Comparison of ENCODE assay signal across 11 cellular contexts in the genomic region with DNA sequence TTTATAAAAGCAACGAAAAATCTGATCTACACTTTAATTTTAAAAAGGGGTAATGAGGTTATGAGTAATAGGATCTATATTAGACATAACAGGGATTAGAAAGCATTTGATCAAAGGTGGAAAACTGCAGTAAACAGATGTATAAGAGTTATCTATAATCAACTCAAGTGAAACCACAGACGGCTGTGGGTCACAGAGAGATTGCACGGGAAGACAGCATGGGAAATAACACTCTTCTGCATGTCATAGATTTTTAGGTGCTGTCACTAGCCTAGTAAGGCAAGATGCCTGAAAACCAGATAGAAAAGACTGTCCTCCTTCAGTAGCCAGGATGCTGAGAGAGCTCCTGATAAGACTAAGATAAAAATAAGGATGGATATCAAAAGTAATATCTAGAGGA. TPM values are rescaled to one million over a fixed set of nuclear protein-coding genes. Genes with fewer than 3 reads are reported as not detected.
DNase-seq lines count a peak whose midpoint lies in the region; ATAC-seq and TF ChIP-seq lines count a peak whose summit lies in the region.
"Had no signal": no experiment of that assay in that cellular context is flagged by ENCODE, and none has a peak within 500 bp of the region (broad histone marks: within the 10 kb centered on the region; RNA-seq: fewer than 3 reads in every experiment).

No MANE protein-coding gene starts in this region.

- peaks cover 4% of the 10 kb centered on the region for H3K36me3 Mint-ChIP-seq in activated CD4-positive, alpha-beta memory T cell treated with anti-CD3 and anti-CD28 coated beads for 36 hours

- H3K9me3 ChIP-seq in esophagus muscularis mucosa (no peaks in the 10 kb centered on the region), uterus (no peaks in the 10 kb centered on the region)

- H3K36me3 ChIP-seq in esophagus muscularis mucosa (no peaks in the 10 kb centered on the region), uterus (no peaks in the 10 kb centered on the region)

- POLR2A ChIA-PET in activated CD4-positive, alpha-beta memory T cell treated with anti-CD3 and anti-CD28 coated beads for 36 hours (lab: Charles Lee) = interaction anchor here (0.6 to 2.4 kb wide), 6 partner anchors 17 to 272 kb away, joined by 4 to 9 read pairs (median 5); a partner anchor contains a TSS

- intact Hi-C loops in activated CD4-positive, alpha-beta memory T cell treated with anti-CD3 and anti-CD28 coated beads for 36 hours (cut with micrococcal nuclease) = loop anchor here (1.0 to 10.0 kb wide), 11 partner anchors 16 to 1383 kb away; a partner anchor contains a TSS
- intact Hi-C loops in esophagus muscularis mucosa (cut with DNase I) = no loop called here
- intact Hi-C loops in uterus (cut with DNase I; ENCODE audit: low total_unique reads) = no loop called here

- no peak for TF ChIP-seq POLR2A in esophagus muscularis mucosa (IDR thresholded peaks at IDR 0.05; ENCODE audit: low read depth)
- TF ChIP-seq POLR2A in uterus (IDR thresholded peaks at IDR 0.05) = no peak

- no peak for TF ChIP-seq EP300 in esophagus muscularis mucosa (IDR thresholded peaks at IDR 0.05)

- TF ChIP-seq CTCF in esophagus muscularis mucosa (IDR thresholded peaks at IDR 0.05) (no peak), uterus (IDR thresholded peaks at IDR 0.05) (no peak)

- in situ Hi-C loops in ACHN (cut with HindIII; ENCODE audit: low pct_ligation_motif_present, low pct_unique_long_range_greater_than_20kb, low sequenced_read_pairs) = no loop called here

- WGBS in esophagus muscularis mucosa = 73% methylated on average over 3 of the region's 3 CpGs

- H3K27me3 ChIP-seq in esophagus muscularis mucosa (no peaks in the 10 kb centered on the region), uterus (no peaks in the 10 kb centered on the region)

- peak overlapping the region; percentile 81 for H3K4me3 Mint-ChIP-seq in activated CD4-positive, alpha-beta memory T cell treated with anti-CD3 and anti-CD28 coated beads for 36 hours

- H3K4me3 ChIP-seq in esophagus muscularis mucosa = peak overlapping the region in 1 of 4 donors; percentile 95
- no peak overlapping the region for H3K4me3 ChIP-seq in uterus

- no peak for ATAC-seq in GM18498 (IDR thresholded peaks at IDR 0.05; ENCODE audit: unreplicated experiment)

- H3K4me1 ChIP-seq in esophagus muscularis mucosa (peaks cover 22 to 55% (median 50%) of the 10 kb centered on the region in 4 donors), uterus (peaks cover 4 to 5% of the 10 kb centered on the region in 2 donors)

- H3K9me3 Mint-ChIP-seq in activated CD4-positive, alpha-beta memory T cell treated with anti-CD3 and anti-CD28 coated beads for 36 hours = no peaks in the 10 kb centered on the region

- H3K27ac ChIP-seq in esophagus muscularis mucosa (replicated peaks in 1 of 4) (peak overlapping the region; percentile 87 to 94 (median 90)), uterus (peak overlapping the region; percentile 86 to 97)

- peaks cover 73% of the 10 kb centered on the region for H3K4me1 Mint-ChIP-seq in activated CD4-positive, alpha-beta memory T cell treated with anti-CD3 and anti-CD28 coated beads for 36 hours (ENCODE audit: low read depth)

- CTCF ChIA-PET in activated CD4-positive, alpha-beta memory T cell treated with anti-CD3 and anti-CD28 coated beads for 36 hours (lab: Charles Lee) = interaction anchor here (1.1 to 4.2 kb wide), 4 partner anchors 10 to 86 kb away, joined by 3 to 44 read pairs (median 15); no protein-coding TSS in a partner anchor

- H3K27ac Mint-ChIP-seq in activated CD4-positive, alpha-beta memory T cell treated with anti-CD3 and anti-CD28 coated beads for 36 hours = peak overlapping the region; percentile 85

- DNase-seq in stimulated activated CD4-positive, alpha-beta T cell treated with anti-CD3 and anti-CD28 coated beads, Interleukin-2, amount 100 ng/mL, for 24 hours = peak; percentile 22 to 33
- no peak for DNase-seq in stimulated activated CD4-positive, alpha-beta T cell treated with anti-CD3 and anti-CD28 coated beads, Interleukin-12 subunit alpha, Interleukin-12 subunit beta, amount 100 ng/mL, for 4 hours
- DNase-seq in activated CD4-positive, alpha-beta memory T cell treated with anti-CD3 and anti-CD28 coated beads for 36 hours = peak; percentile 44
- peak; percentile 79 for DNase-seq in esophagus muscularis mucosa (ENCODE audit: extremely low spot score)
- DNase-seq in uterus = no peak
- DNase-seq in NCI-H1105 treated with DMSO at 0.1 percent for 48 hours (lab: John Stamatoyannopoulos, UW) = no peak
- DNase-seq in ACHN = no peak
- DNase-seq: kidney glomerular epithelial cell, NCI-H2081 treated with DMSO at 0.1 percent for 48 hours had no signal

- H3K27me3 Mint-ChIP-seq in activated CD4-positive, alpha-beta memory T cell treated with anti-CD3 and anti-CD28 coated beads for 36 hours = no peaks in the 10 kb centered on the region

RNA-seq across cellular contexts. Expression of a gene that starts 1.8 kb away (rescaled TPM):
- total RNA-seq in activated CD4-positive, alpha-beta memory T cell treated with anti-CD3 and anti-CD28 coated beads for 36 hours = 10 to 100 TPM; 18.1 to 18.6 TPM
- 10 to 100 TPM in 3 of 4 donors, 1 to 10 TPM in 1; 10.0 to 14.1 (median 12.9) TPM for total RNA-seq in esophagus muscularis mucosa
- 10 to 100 TPM in 3 of 4 donors, 1 to 10 TPM in 1; 8.5 to 44.7 (median 25.0) TPM for total RNA-seq in uterus

RNA-seq across cellular contexts. Expression of a gene that starts 15.8 kb away (rescaled TPM):
- total RNA-seq in activated CD4-positive, alpha-beta memory T cell treated with anti-CD3 and anti-CD28 coated beads for 36 hours = 1 to 10 TPM; 6.7 to 7.9 TPM
- 10 to 100 TPM; 14.6 to 24.9 (median 19.5) TPM for total RNA-seq in esophagus muscularis mucosa
- 100 to 1,000 TPM in 1 of 4 donors, 10 to 100 TPM in 3; 20.9 to 113 (median 35.0) TPM for total RNA-seq in uterus

RNA-seq across cellular contexts. Expression of a gene that starts 54.3 kb away (rescaled TPM):
- total RNA-seq in activated CD4-positive, alpha-beta memory T cell treated with anti-CD3 and anti-CD28 coated beads for 36 hours = not detected
- total RNA-seq in esophagus muscularis mucosa (1 to 10 TPM in 1 of 4 donors, under 1 TPM in 3; 0.23 to 1.2 (median 0.43) TPM), uterus (under 1 TPM in 1 of 4 donors, not detected in 3; 0.41 TPM)
- total RNA-seq: pulmonary artery endothelial cell had no signal

Comparison
In these comparisons a context has a peak if more than half of its experiments do, and no peak if none do; other contexts are left out.
1. DNase-seq: peak in stimulated activated CD4-positive, alpha-beta T cell treated with anti-CD3 and anti-CD28 coated beads, Interleukin-2, amount 100 ng/mL, for 24 hours (2 of 2), activated CD4-positive, alpha-beta memory T cell treated with anti-CD3 and anti-CD28 coated beads for 36 hours (single experiment) and esophagus muscularis mucosa (single experiment); none in stimulated activated CD4-positive, alpha-beta T cell treated with anti-CD3 and anti-CD28 coated beads, Interleukin-12 subunit alpha, Interleukin-12 subunit beta, amount 100 ng/mL, for 4 hours (single experiment), uterus (0 of 2), NCI-H1105 treated with DMSO at 0.1 percent for 48 hours (single experiment) and ACHN (single experiment).